In genomic region chr2:48417843-48418838, GRCh38 we compare ENCODE assay signal across 30 cellular contexts. TPM values are rescaled to one million over a fixed set of nuclear protein-coding genes. Genes with fewer than 3 reads are reported as not detected.
DNase-seq lines count a peak whose midpoint lies in the region; ATAC-seq and TF ChIP-seq lines count a peak whose summit lies in the region.
"Had no signal": no experiment of that assay in that cellular context is flagged by ENCODE, and none has a peak within 500 bp of the region (broad histone marks: within the 10 kb centered on the region; RNA-seq: fewer than 3 reads in every experiment).

No MANE protein-coding gene starts in this region.

- POLR2A ChIA-PET in activated CD8-positive, alpha-beta T cell treated with anti-CD3 and anti-CD28 coated beads, Interleukin-2, amount 10 ng/mL, durations not matched to agents 7 days and 5 days (lab: Charles Lee) = no interaction called here
- POLR2A ChIA-PET in activated CD8-positive, alpha-beta T cell treated with anti-CD3 and anti-CD28 coated beads for 36 hours (lab: Charles Lee) = interaction anchor here (0.7 to 1.0 kb wide), 5 partner anchors 12 to 107 kb away, joined by 3 to 4 read pairs (median 3); no protein-coding TSS in a partner anchor

- no peak overlapping the region for H3K4me3 Mint-ChIP-seq in activated CD8-positive, alpha-beta T cell treated with anti-CD3 and anti-CD28 coated beads, Interleukin-2, amount 10 ng/mL, durations not matched to agents 7 days and 5 days
- no peak overlapping the region for H3K4me3 Mint-ChIP-seq in activated CD8-positive, alpha-beta T cell treated with anti-CD3 and anti-CD28 coated beads for 36 hours
- no peak overlapping the region for H3K4me3 Mint-ChIP-seq in T-helper 17 cell
- H3K4me3 Mint-ChIP-seq: activated CD4-positive, alpha-beta T cell treated with anti-CD3 and anti-CD28 coated beads, Interleukin-2, amount 10 ng/mL, durations not matched to agents 7 days and 5 days; natural killer cell treated with Interleukin-12 subunit alpha and Interleukin-12 subunit beta and Interleukin-15 and Interleukin-18, amount 100 ng/mL, for 72 hours; stimulated activated memory B cell treated with anti-CD40 and anti-IgM and Interleukin-4, amounts not matched to agents 10 μg/mL and 1 μg/mL and 100 μg/mL, for 72 hours; T-helper 2 cell treated with Interferon-gamma antibody and Interleukin-4, amounts not matched to agents 5 μg/mL and 100 μg/mL, for 36 hours had no signal

- H3K27ac Mint-ChIP-seq in activated CD8-positive, alpha-beta T cell treated with anti-CD3 and anti-CD28 coated beads, Interleukin-2, amount 10 ng/mL, durations not matched to agents 7 days and 5 days = peak overlapping the region; percentile 47
- H3K27ac Mint-ChIP-seq in activated CD8-positive, alpha-beta T cell treated with anti-CD3 and anti-CD28 coated beads for 36 hours = no peak overlapping the region
- peak overlapping the region; percentile 95 for H3K27ac Mint-ChIP-seq in T-helper 17 cell
- H3K27ac Mint-ChIP-seq: IgD-negative memory B cell; natural killer cell treated with Interleukin-12 subunit alpha and Interleukin-12 subunit beta and Interleukin-15 and Interleukin-18, amount 100 ng/mL, for 72 hours; stimulated activated memory B cell treated with anti-CD40 and anti-IgM and Interleukin-4, amounts not matched to agents 10 μg/mL and 1 μg/mL and 100 μg/mL, for 72 hours had no signal

- no peaks in the 10 kb centered on the region for H3K36me3 Mint-ChIP-seq in activated CD8-positive, alpha-beta T cell treated with anti-CD3 and anti-CD28 coated beads, Interleukin-2, amount 10 ng/mL, durations not matched to agents 7 days and 5 days (ENCODE audit: low read depth)
- no peaks in the 10 kb centered on the region for H3K36me3 Mint-ChIP-seq in activated CD8-positive, alpha-beta T cell treated with anti-CD3 and anti-CD28 coated beads for 36 hours (ENCODE audit: low read depth)
- no peaks in the 10 kb centered on the region for H3K36me3 Mint-ChIP-seq in T-helper 17 cell (ENCODE audit: low read depth)
- H3K36me3 Mint-ChIP-seq: IgD-negative memory B cell; natural killer cell treated with Interleukin-12 subunit alpha and Interleukin-12 subunit beta and Interleukin-15 and Interleukin-18, amount 100 ng/mL, for 72 hours; stimulated activated memory B cell treated with anti-CD40 and anti-IgM and Interleukin-4, amounts not matched to agents 10 μg/mL and 1 μg/mL and 100 μg/mL, for 72 hours had no signal

- TF ChIP-seq CTCF in activated CD8-positive, alpha-beta T cell treated with anti-CD3 and anti-CD28 coated beads for 36 hours (IDR thresholded peaks at IDR 0.05) = no peak

- intact Hi-C loops in activated CD8-positive, alpha-beta T cell treated with anti-CD3 and anti-CD28 coated beads for 36 hours (cut with micrococcal nuclease) = no loop called here

- H3K27ac ChIP-seq in substantia nigra (ENCODE audit: low read depth, low read length, poor library complexity, severe bottlenecking) = peak overlapping the region; percentile 95
- H3K27ac ChIP-seq: body of pancreas, pancreas, PC-9, testis had no signal

- peaks cover 56% of the 10 kb centered on the region for H3K4me1 Mint-ChIP-seq in activated CD8-positive, alpha-beta T cell treated with anti-CD3 and anti-CD28 coated beads, Interleukin-2, amount 10 ng/mL, durations not matched to agents 7 days and 5 days (ENCODE audit: low read depth)
- H3K4me1 Mint-ChIP-seq in activated CD8-positive, alpha-beta T cell treated with anti-CD3 and anti-CD28 coated beads for 36 hours (ENCODE audit: low read depth) = peaks cover 38% of the 10 kb centered on the region
- peaks cover 38% of the 10 kb centered on the region for H3K4me1 Mint-ChIP-seq in T-helper 17 cell

- no peaks in the 10 kb centered on the region for H3K9me3 Mint-ChIP-seq in activated CD8-positive, alpha-beta T cell treated with anti-CD3 and anti-CD28 coated beads, Interleukin-2, amount 10 ng/mL, durations not matched to agents 7 days and 5 days (ENCODE audit: insufficient read depth)
- no peaks in the 10 kb centered on the region for H3K9me3 Mint-ChIP-seq in activated CD8-positive, alpha-beta T cell treated with anti-CD3 and anti-CD28 coated beads for 36 hours
- H3K9me3 Mint-ChIP-seq: activated CD4-positive, alpha-beta T cell treated with anti-CD3 and anti-CD28 coated beads, Interleukin-2, amount 10 ng/mL, durations not matched to agents 7 days and 5 days; IgD-negative memory B cell; natural killer cell treated with Interleukin-12 subunit alpha and Interleukin-12 subunit beta and Interleukin-15 and Interleukin-18, amount 100 ng/mL, for 72 hours had no signal

- DNase-seq in activated CD8-positive, alpha-beta T cell treated with anti-CD3 and anti-CD28 coated beads, Interleukin-2, amount 10 ng/mL, durations not matched to agents 7 days and 5 days = peak; percentile 25
- DNase-seq in activated CD8-positive, alpha-beta T cell treated with anti-CD3 and anti-CD28 coated beads for 36 hours = no peak
- DNase-seq in T-helper 17 cell (no peak), left lobe of liver (ENCODE audit: low spot score) (peak; percentile 72), substantia nigra (lab: John Stamatoyannopoulos, UW) (no peak), NCI-H2081 (lab: John Stamatoyannopoulos, UW) (no peak), Ammon's horn (ENCODE audit: low spot score) (no peak)
- DNase-seq: activated CD4-positive, alpha-beta T cell treated with anti-CD3 and anti-CD28 coated beads, Interleukin-2, amount 10 ng/mL, durations not matched to agents 7 days and 5 days; activated CD8-positive, alpha-beta memory T cell treated with anti-CD3 and anti-CD28 coated beads, Interleukin-2, amount 50 U/mL, for 4 hours; body of pancreas; effector CD4-positive, alpha-beta T cell; glutamatergic neuron; H7; islet precursor cell; NCI-H1105; NCI-H187 treated with DMSO at 0.1 percent for 48 hours; NCI-H526; NK-92 treated with Interleukin-12 subunit alpha and Interleukin-12 subunit beta, amount 100 ng/mL, for 24 hours; pancreas; PC-9; stimulated activated CD4-positive, alpha-beta T cell treated with anti-CD3 and anti-CD28 coated beads, Interleukin-4, amount 100 ng/mL, for 24 hours; testis had no signal

- ATAC-seq in activated CD8-positive, alpha-beta T cell treated with anti-CD3 and anti-CD28 coated beads, Interleukin-2, amount 10 ng/mL, durations not matched to agents 7 days and 5 days = no peak
- no peak for ATAC-seq in activated CD8-positive, alpha-beta T cell treated with anti-CD3 and anti-CD28 coated beads for 36 hours
- ATAC-seq in T-helper 17 cell (no peak), left lobe of liver (peak; percentile 41), GM21447 (IDR thresholded peaks at IDR 0.05; ENCODE audit: unreplicated experiment) (no peak)
- ATAC-seq: body of pancreas; natural killer cell treated with Interleukin-12 subunit alpha and Interleukin-12 subunit beta and Interleukin-15 and Interleukin-18, amount 100 ng/mL, for 72 hours; pancreas; Right ventricle myocardium inferior; sciatic nerve; SK-N-SH treated with all-trans-retinoic acid at 6 μM for 48 hours; stimulated activated memory B cell treated with anti-CD40 and anti-IgM and Interleukin-4, amounts not matched to agents 10 μg/mL and 1 μg/mL and 100 μg/mL, for 72 hours had no signal

- H3K27me3 Mint-ChIP-seq in activated CD8-positive, alpha-beta T cell treated with anti-CD3 and anti-CD28 coated beads, Interleukin-2, amount 10 ng/mL, durations not matched to agents 7 days and 5 days (ENCODE audit: low read depth) = no peaks in the 10 kb centered on the region
- H3K27me3 Mint-ChIP-seq in activated CD8-positive, alpha-beta T cell treated with anti-CD3 and anti-CD28 coated beads for 36 hours = peaks cover 4% of the 10 kb centered on the region
- H3K27me3 Mint-ChIP-seq in T-helper 17 cell = peaks cover 3% of the 10 kb centered on the region
- H3K27me3 Mint-ChIP-seq: activated CD4-positive, alpha-beta T cell treated with anti-CD3 and anti-CD28 coated beads, Interleukin-2, amount 10 ng/mL, durations not matched to agents 7 days and 5 days; stimulated activated memory B cell treated with anti-CD40 and anti-IgM and Interleukin-4, amounts not matched to agents 10 μg/mL and 1 μg/mL and 100 μg/mL, for 72 hours had no signal

- CTCF ChIA-PET in activated CD8-positive, alpha-beta T cell treated with anti-CD3 and anti-CD28 coated beads, Interleukin-2, amount 10 ng/mL, durations not matched to agents 7 days and 5 days (lab: Charles Lee) = interaction anchor here (1.0 to 2.4 kb wide), 3 partner anchors 12 to 311 kb away, joined by 3 to 13 read pairs (median 9); no protein-coding TSS in a partner anchor
- CTCF ChIA-PET in activated CD8-positive, alpha-beta T cell treated with anti-CD3 and anti-CD28 coated beads for 36 hours (lab: Charles Lee) = interaction anchor here (1.0 kb wide), 1 partner anchor 105 kb away, joined by 3 read pairs; no protein-coding TSS in a partner anchor

- no peaks in the 10 kb centered on the region for H3K9me3 ChIP-seq in T-helper 17 cell (ENCODE audit: control insufficient read depth, low read length, poor library complexity, severe bottlenecking)
- H3K9me3 ChIP-seq: body of pancreas, pancreas, testis had no signal

RNA-seq across cellular contexts. Expression of gene PPP1R21, which starts 22.4 kb away (rescaled TPM):
- 10 to 100 TPM; 43.8 to 49.5 TPM for total RNA-seq in activated CD8-positive, alpha-beta T cell treated with anti-CD3 and anti-CD28 coated beads, Interleukin-2, amount 10 ng/mL, durations not matched to agents 7 days and 5 days
- 10 to 100 TPM; 22.6 to 24.4 TPM for total RNA-seq in activated CD8-positive, alpha-beta T cell treated with anti-CD3 and anti-CD28 coated beads for 36 hours
- total RNA-seq in T-helper 17 cell (10 to 100 TPM; 25.2 to 30.6 TPM), left lobe of liver (12.7 TPM)

Comparison
In these comparisons a context has a peak if more than half of its experiments do, and no peak if none do; other contexts are left out.
1. DNase-seq: peak in activated CD8-positive, alpha-beta T cell treated with anti-CD3 and anti-CD28 coated beads, Interleukin-2, amount 10 ng/mL, durations not matched to agents 7 days and 5 days (single experiment) and left lobe of liver (single experiment); none in activated CD8-positive, alpha-beta T cell treated with anti-CD3 and anti-CD28 coated beads for 36 hours (single experiment), T-helper 17 cell (0 of 3), substantia nigra (0 of 49), NCI-H2081 (0 of 2) and Ammon's horn (single experiment).